ENCODE assay signal across 1 cellular context in the genomic region with DNA sequence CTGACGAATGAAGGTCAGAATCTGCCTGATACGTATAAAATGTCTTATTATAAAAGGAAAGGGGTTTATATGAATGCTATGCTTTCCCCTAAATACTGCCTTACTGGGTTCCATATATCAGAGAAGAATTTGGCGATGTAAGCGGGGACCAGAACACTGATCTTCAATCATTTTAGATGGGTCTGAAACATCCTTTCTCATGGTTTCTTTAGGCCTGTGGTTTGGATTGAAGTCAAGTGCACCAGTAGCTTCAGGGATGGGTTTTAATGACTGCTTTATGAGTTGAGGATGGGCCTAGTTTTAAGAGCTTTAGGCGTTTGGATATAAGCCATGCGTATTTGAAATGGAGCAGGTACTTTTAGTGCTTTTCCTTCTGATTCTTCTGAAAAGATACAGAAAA.
TF ChIP-seq lines count a peak whose summit lies in the region.

No MANE protein-coding gene starts in this region.

TF ChIP-seq in IMR-90, 13 proteins besides CTCF, POLR2A, EP300 and RAD21 (continued from another document):
- TF ChIP-seq, protein P1, sequence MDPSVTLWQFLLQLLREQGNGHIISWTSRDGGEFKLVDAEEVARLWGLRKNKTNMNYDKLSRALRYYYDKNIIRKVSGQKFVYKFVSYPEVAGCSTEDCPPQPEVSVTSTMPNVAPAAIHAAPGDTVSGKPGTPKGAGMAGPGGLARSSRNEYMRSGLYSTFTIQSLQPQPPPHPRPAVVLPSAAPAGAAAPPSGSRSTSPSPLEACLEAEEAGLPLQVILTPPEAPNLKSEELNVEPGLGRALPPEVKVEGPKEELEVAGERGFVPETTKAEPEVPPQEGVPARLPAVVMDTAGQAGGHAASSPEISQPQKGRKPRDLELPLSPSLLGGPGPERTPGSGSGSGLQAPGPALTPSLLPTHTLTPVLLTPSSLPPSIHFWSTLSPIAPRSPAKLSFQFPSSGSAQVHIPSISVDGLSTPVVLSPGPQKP (IDR thresholded peaks at IDR 0.05; ENCODE audit: borderline replicate concordance, low read depth, low read length), result no peak
- TF ChIP-seq SMC3 (IDR thresholded peaks at IDR 0.05; ENCODE audit: low read depth, low read length), result no peak
- no peak for TF ChIP-seq MAFK (IDR thresholded peaks at IDR 0.05; ENCODE audit: low read depth, low read length)
- no peak for TF ChIP-seq RCOR1 (IDR thresholded peaks at IDR 0.05; ENCODE audit: insufficient replicate concordance, low read length)
- no peak for TF ChIP-seq MAZ (IDR thresholded peaks at IDR 0.05; ENCODE audit: borderline replicate concordance, low read depth, low read length)
- no peak for TF ChIP-seq CEBPB (IDR thresholded peaks at IDR 0.05; ENCODE audit: low read depth, low read length)
- TF ChIP-seq MXI1 (IDR thresholded peaks at IDR 0.05; ENCODE audit: borderline replicate concordance, low read depth, low read length), result no peak
